In the genomic region with DNA sequence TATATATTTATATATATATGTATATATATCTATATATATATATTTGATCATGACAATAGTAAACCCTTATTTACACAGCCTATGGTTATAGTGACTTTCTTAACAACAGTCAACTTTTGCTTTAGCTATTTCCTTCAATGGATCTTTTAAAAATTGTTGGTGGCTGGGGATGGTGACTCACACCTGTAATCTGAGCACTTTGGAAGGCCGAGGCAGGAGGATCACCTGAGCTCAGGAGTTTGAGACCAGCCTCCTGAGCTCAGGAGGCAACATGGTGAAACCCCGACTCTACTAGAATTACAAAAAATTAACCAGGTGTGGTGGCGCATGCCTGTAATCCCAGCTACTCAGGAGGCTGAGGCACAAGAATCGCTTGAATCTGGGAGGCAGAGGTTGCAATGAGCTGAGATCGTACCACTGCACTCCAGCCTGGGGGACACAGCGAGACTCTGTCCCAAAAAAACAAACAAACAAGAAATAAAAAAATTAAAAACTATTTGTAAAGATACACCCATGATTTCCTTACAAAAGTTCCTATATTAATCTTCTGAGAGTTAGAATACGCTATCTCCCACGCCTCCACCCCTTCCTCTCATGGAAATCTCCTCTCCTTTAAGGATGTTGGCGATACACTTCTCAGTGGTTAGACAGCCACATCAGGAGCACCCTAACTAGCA, we compare ENCODE assay signal across 28 cellular contexts.
"Had no signal": no experiment of that assay in that cellular context is flagged by ENCODE, and none has a peak within 500 bp of the region (broad histone marks: within the 10 kb centered on the region; RNA-seq: fewer than 3 reads in every experiment).

No MANE protein-coding gene starts in this region.

- H3K27me3 ChIP-seq: left lung, spleen, suprapubic skin, tibial artery, upper lobe of right lung had no signal

- H3K36me3 Mint-ChIP-seq: immature natural killer cell; naive B cell; natural killer cell; stimulated activated effector memory CD8-positive, alpha-beta T cell treated with anti-CD3 and anti-CD28 coated beads, Interleukin-12 subunit alpha, Interleukin-12 subunit beta, amount 100 ng/mL, for 72 hours had no signal

- ATAC-seq: left colon; left lung; lower lobe of right lung; natural killer cell; psoas muscle; sciatic nerve; stimulated activated effector memory CD8-positive, alpha-beta T cell treated with anti-CD3 and anti-CD28 coated beads, Interleukin-12 subunit alpha, Interleukin-12 subunit beta, amount 100 ng/mL, for 72 hours; upper lobe of right lung had no signal

- H3K9ac ChIP-seq: parathyroid adenoma had no signal

- DNase-seq: hypothalamus; immature natural killer cell; kidney; left colon; left lung; lower lobe of right lung; mammary epithelial cell; mesenchymal stem cell; naive B cell; natural killer cell; occipital lobe; psoas muscle; spleen; stimulated activated CD4-positive, alpha-beta T cell treated with anti-CD3 and anti-CD28 coated beads, Interleukin-4, amount 100 ng/mL, for 24 hours; stimulated activated naive CD4-positive, alpha-beta T cell; tibial artery; trophoblast cell; upper lobe of right lung had no signal

- H3K79me2 ChIP-seq: parathyroid adenoma had no signal

- H3K4me1 ChIP-seq: left lung, lower lobe of right lung, parathyroid adenoma, psoas muscle, spleen, suprapubic skin, upper lobe of right lung had no signal

- H3K4me3 Mint-ChIP-seq: immature natural killer cell; naive B cell; natural killer cell; neural crest cell; stimulated activated effector memory CD8-positive, alpha-beta T cell treated with anti-CD3 and anti-CD28 coated beads, Interleukin-12 subunit alpha, Interleukin-12 subunit beta, amount 100 ng/mL, for 72 hours; stimulated activated naive CD8-positive, alpha-beta T cell treated with anti-CD3 and anti-CD28 coated beads, Interleukin-15, Interleukin-2, amounts not matched to agents 100 ng/mL and 50 ng/mL, for 24 hours had no signal

- H3K4me1 Mint-ChIP-seq: immature natural killer cell; naive B cell; natural killer cell; stimulated activated effector memory CD8-positive, alpha-beta T cell treated with anti-CD3 and anti-CD28 coated beads, Interleukin-12 subunit alpha, Interleukin-12 subunit beta, amount 100 ng/mL, for 72 hours had no signal

- H3K9me3 ChIP-seq: left lung, lower lobe of right lung, psoas muscle, spleen, suprapubic skin, thoracic aorta, tibial artery, upper lobe of right lung had no signal

- H3K27ac ChIP-seq: left lung, lower lobe of right lung, parathyroid adenoma, psoas muscle, skin epidermis, spleen, suprapubic skin, thoracic aorta, tibial artery, upper lobe of right lung had no signal

- H3K36me3 ChIP-seq: left lung, lower lobe of right lung, spleen, suprapubic skin, thoracic aorta, tibial artery, upper lobe of right lung had no signal

- H3K4me3 ChIP-seq: left lung, lower lobe of right lung, psoas muscle, skin epidermis, spleen, suprapubic skin, thoracic aorta, tibial artery, upper lobe of right lung had no signal

- FAIRE-seq: islet of Langerhans, kidney, urothelium cell line had no signal

- H2AFZ ChIP-seq: parathyroid adenoma had no signal

- H3K27ac Mint-ChIP-seq: immature natural killer cell; natural killer cell; stimulated activated effector memory CD8-positive, alpha-beta T cell treated with anti-CD3 and anti-CD28 coated beads, Interleukin-12 subunit alpha, Interleukin-12 subunit beta, amount 100 ng/mL, for 72 hours; stimulated activated naive CD8-positive, alpha-beta T cell treated with anti-CD3 and anti-CD28 coated beads, Interleukin-15, Interleukin-2, amounts not matched to agents 100 ng/mL and 50 ng/mL, for 24 hours had no signal

- H3K9me3 Mint-ChIP-seq: immature natural killer cell; naive B cell; natural killer cell; neural crest cell; stimulated activated effector memory CD8-positive, alpha-beta T cell treated with anti-CD3 and anti-CD28 coated beads, Interleukin-12 subunit alpha, Interleukin-12 subunit beta, amount 100 ng/mL, for 72 hours; stimulated activated naive CD8-positive, alpha-beta T cell treated with anti-CD3 and anti-CD28 coated beads, Interleukin-15, Interleukin-2, amounts not matched to agents 100 ng/mL and 50 ng/mL, for 24 hours had no signal
